ENCODE assay signal across 9 cellular contexts in the genomic region with DNA sequence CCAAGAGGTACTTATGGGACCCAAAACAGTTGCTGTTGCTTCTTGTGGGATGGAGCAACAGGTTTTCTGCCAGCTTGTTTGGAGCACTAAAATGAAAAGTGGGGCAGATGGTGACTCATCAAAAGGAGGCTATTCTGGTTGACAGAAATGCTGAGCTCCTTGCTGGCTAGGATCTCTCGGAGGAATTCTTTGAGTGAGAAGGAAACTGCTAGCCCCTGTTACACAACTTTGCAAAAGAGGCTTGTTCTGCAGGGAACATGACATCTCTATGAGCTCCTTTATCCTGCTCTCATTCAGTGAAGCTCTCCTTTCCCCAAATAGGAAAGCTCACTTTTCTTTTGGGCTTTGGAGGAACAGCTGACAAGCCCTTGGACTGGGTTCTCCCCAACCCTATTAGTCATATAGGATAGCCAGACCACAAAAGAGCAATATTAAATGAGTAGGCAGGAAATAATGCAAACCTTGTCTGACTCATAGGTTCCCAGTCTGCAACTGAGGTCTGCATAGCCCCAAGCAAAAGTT.
A peak's percentile ranks its signal among the peaks of the same experiment; 100 is the strongest.
DNase-seq lines count a peak whose midpoint lies in the region; ATAC-seq lines count a peak whose summit lies in the region.
"Had no signal": no experiment of that assay in that cellular context is flagged by ENCODE, and none has a peak within 500 bp of the region (broad histone marks: within the 10 kb centered on the region; RNA-seq: fewer than 3 reads in every experiment).

No MANE protein-coding gene starts in this region.

- no peaks in the 10 kb centered on the region for H3K9me3 Mint-ChIP-seq in activated CD4-positive, alpha-beta T cell treated with anti-CD3 and anti-CD28 coated beads for 36 hours (ENCODE audit: low read depth)
- no peaks in the 10 kb centered on the region for H3K9me3 Mint-ChIP-seq in stimulated activated naive B cell treated with anti-CD40 and anti-IgM and Interleukin-4, amounts not matched to agents 10 μg/mL and 1 μg/mL and 100 μg/mL, for 72 hours

- H3K27me3 ChIP-seq in effector memory CD4-positive, alpha-beta T cell (replicated peaks; ENCODE audit: control insufficient read depth, insufficient read depth, low read length, poor library complexity, severe bottlenecking), result no peaks in the 10 kb centered on the region

- peaks cover 5% of the 10 kb centered on the region for H3K4me1 Mint-ChIP-seq in activated CD4-positive, alpha-beta T cell treated with anti-CD3 and anti-CD28 coated beads for 36 hours
- H3K4me1 Mint-ChIP-seq in stimulated activated naive B cell treated with anti-CD40 and anti-IgM and Interleukin-4, amounts not matched to agents 10 μg/mL and 1 μg/mL and 100 μg/mL, for 72 hours, result no peaks in the 10 kb centered on the region
- H3K4me1 Mint-ChIP-seq: B cell had no signal

- no peaks in the 10 kb centered on the region for H3K4me1 ChIP-seq in effector memory CD4-positive, alpha-beta T cell (ENCODE audit: control insufficient read depth, insufficient read depth, low read length, poor library complexity, severe bottlenecking)

- no peaks in the 10 kb centered on the region for H3K36me3 ChIP-seq in effector memory CD4-positive, alpha-beta T cell (ENCODE audit: control insufficient read depth, insufficient read depth, low read length)

- no peak overlapping the region for H3K4me3 ChIP-seq in effector memory CD4-positive, alpha-beta T cell (ENCODE audit: insufficient read depth, low read depth, low read length, poor library complexity, severe bottlenecking)

- DNase-seq in activated CD4-positive, alpha-beta T cell treated with anti-CD3 and anti-CD28 coated beads for 36 hours, result no peak
- no peak for DNase-seq in activated CD4-positive, alpha-beta T cell treated with anti-CD3 and anti-CD28 coated beads, Interleukin-2, amount 50 U/mL, for 4 hours
- DNase-seq in SIG-M5 treated with dmso at 0.1 percent for 504 hours (lab: John Stamatoyannopoulos, UW; ENCODE audit: unreplicated experiment), result peak; percentile 80
- DNase-seq in fibroblast of peridontal ligament (ENCODE audit: extremely low read depth), result peak; percentile 92
- no peak for DNase-seq in stimulated activated naive B cell treated with anti-CD40 and anti-IgM and Interleukin-4, amounts not matched to agents 10 μg/mL and 1 μg/mL and 100 μg/mL, for 72 hours
- DNase-seq in activated gamma-delta T cell treated with Interleukin-2 at 50 U/mL for 16 hours, result no peak
- DNase-seq in effector memory CD4-positive, alpha-beta T cell, result no peak

- no peak overlapping the region for H3K27ac Mint-ChIP-seq in activated CD4-positive, alpha-beta T cell treated with anti-CD3 and anti-CD28 coated beads for 36 hours
- no peak overlapping the region for H3K27ac Mint-ChIP-seq in stimulated activated naive B cell treated with anti-CD40 and anti-IgM and Interleukin-4, amounts not matched to agents 10 μg/mL and 1 μg/mL and 100 μg/mL, for 72 hours
- H3K27ac Mint-ChIP-seq: B cell had no signal

- POLR2A ChIA-PET in activated CD4-positive, alpha-beta T cell treated with anti-CD3 and anti-CD28 coated beads for 36 hours (lab: Charles Lee), result no interaction called here

- no peaks in the 10 kb centered on the region for H3K27me3 Mint-ChIP-seq in activated CD4-positive, alpha-beta T cell treated with anti-CD3 and anti-CD28 coated beads for 36 hours
- no peaks in the 10 kb centered on the region for H3K27me3 Mint-ChIP-seq in stimulated activated naive B cell treated with anti-CD40 and anti-IgM and Interleukin-4, amounts not matched to agents 10 μg/mL and 1 μg/mL and 100 μg/mL, for 72 hours
- H3K27me3 Mint-ChIP-seq: B cell had no signal

- CTCF ChIA-PET in activated CD4-positive, alpha-beta T cell treated with anti-CD3 and anti-CD28 coated beads for 36 hours (lab: Charles Lee), result no interaction called here

- no peak overlapping the region for H3K4me3 Mint-ChIP-seq in activated CD4-positive, alpha-beta T cell treated with anti-CD3 and anti-CD28 coated beads for 36 hours
- H3K4me3 Mint-ChIP-seq in stimulated activated naive B cell treated with anti-CD40 and anti-IgM and Interleukin-4, amounts not matched to agents 10 μg/mL and 1 μg/mL and 100 μg/mL, for 72 hours, result no peak overlapping the region
- H3K4me3 Mint-ChIP-seq: B cell had no signal

- H3K36me3 Mint-ChIP-seq in activated CD4-positive, alpha-beta T cell treated with anti-CD3 and anti-CD28 coated beads for 36 hours (ENCODE audit: low read depth), result no peaks in the 10 kb centered on the region
- no peaks in the 10 kb centered on the region for H3K36me3 Mint-ChIP-seq in stimulated activated naive B cell treated with anti-CD40 and anti-IgM and Interleukin-4, amounts not matched to agents 10 μg/mL and 1 μg/mL and 100 μg/mL, for 72 hours

- peak; percentile 66 for ATAC-seq in activated CD4-positive, alpha-beta T cell treated with anti-CD3 and anti-CD28 coated beads for 36 hours
- ATAC-seq in stimulated activated naive B cell treated with anti-CD40 and anti-IgM and Interleukin-4, amounts not matched to agents 10 μg/mL and 1 μg/mL and 100 μg/mL, for 72 hours (replicated peaks), result peak; percentile 27 to 64
- no peak for ATAC-seq in GM18868 (IDR thresholded peaks at IDR 0.05; ENCODE audit: unreplicated experiment)

- no peak overlapping the region for H3K27ac ChIP-seq in effector memory CD4-positive, alpha-beta T cell (ENCODE audit: insufficient read depth, low read length, poor library complexity, severe bottlenecking)

- H3K9me3 ChIP-seq in effector memory CD4-positive, alpha-beta T cell (ENCODE audit: control insufficient read depth, low read length), result no peaks in the 10 kb centered on the region

- intact Hi-C loops in activated CD4-positive, alpha-beta T cell treated with anti-CD3 and anti-CD28 coated beads for 36 hours (cut with DNase I, micrococcal nuclease), result no loop called here

Comparison
In these comparisons a context has a peak if more than half of its experiments do, and no peak if none do; other contexts are left out.
1. DNase-seq: peak in SIG-M5 treated with dmso at 0.1 percent for 504 hours (single experiment) and fibroblast of peridontal ligament (single experiment); none in activated CD4-positive, alpha-beta T cell treated with anti-CD3 and anti-CD28 coated beads for 36 hours (single experiment), activated CD4-positive, alpha-beta T cell treated with anti-CD3 and anti-CD28 coated beads, Interleukin-2, amount 50 U/mL, for 4 hours (0 of 2), stimulated activated naive B cell treated with anti-CD40 and anti-IgM and Interleukin-4, amounts not matched to agents 10 μg/mL and 1 μg/mL and 100 μg/mL, for 72 hours (single experiment), activated gamma-delta T cell treated with Interleukin-2 at 50 U/mL for 16 hours (single experiment) and effector memory CD4-positive, alpha-beta T cell (0 of 3).